In genomic region chr1:3831689-3832088, GRCh38 we compare ENCODE assay signal across 1 cellular context.
TF ChIP-seq lines count a peak whose summit lies in the region.

No MANE protein-coding gene starts in this region.

TF ChIP-seq in SK-N-SH treated with all-trans-retinoic acid at 6 μM for 48 hours, 23 proteins besides CTCF, POLR2A, EP300 and RAD21 (continued from another document):
- TF ChIP-seq TSHZ2 (CRISPR knock-in tag; IDR thresholded peaks at IDR 0.05) (peak; percentile 63), ZFP30 (CRISPR knock-in tag; IDR thresholded peaks at IDR 0.05) (no peak), ZFP3 (CRISPR knock-in tag; IDR thresholded peaks at IDR 0.05) (no peak), SNAI2 (CRISPR knock-in tag; IDR thresholded peaks at IDR 0.05) (no peak), ZNF565 (CRISPR knock-in tag; conservative IDR thresholded peaks at IDR 0.05; ENCODE audit: low read depth) (no peak), ZC3H10 (CRISPR knock-in tag; IDR thresholded peaks at IDR 0.05) (no peak), ZNF8 (CRISPR knock-in tag; IDR thresholded peaks at IDR 0.05) (no peak)
